Comparison of ENCODE assay signal across 1 cellular context in genomic region chr20:58690351-58690750, GRCh38.
TF ChIP-seq lines count a peak whose summit lies in the region.

No MANE protein-coding gene starts in this region.

TF ChIP-seq in HepG2, 621 proteins besides CTCF, POLR2A, EP300 and RAD21:
- no peak for TF ChIP-seq SP140L (CRISPR knock-in tag; IDR thresholded peaks at IDR 0.05; ENCODE audit: borderline replicate concordance)
- no peak for TF ChIP-seq ZNF83 (CRISPR knock-in tag; IDR thresholded peaks at IDR 0.05; ENCODE audit: borderline replicate concordance)
- TF ChIP-seq MXD4 (CRISPR knock-in tag; IDR thresholded peaks at IDR 0.05): no peak
- no peak for TF ChIP-seq ZBTB21 (CRISPR knock-in tag; IDR thresholded peaks at IDR 0.05)
